10 cellular contexts compared by ENCODE assay signal in genomic region chr3:129482721-129483120, GRCh38. TPM values are rescaled to one million over a fixed set of nuclear protein-coding genes. Genes with fewer than 3 reads are reported as not detected.
DNase-seq lines count a peak whose midpoint lies in the region; ATAC-seq and TF ChIP-seq lines count a peak whose summit lies in the region.
"Had no signal": no experiment of that assay in that cellular context is flagged by ENCODE, and none has a peak within 500 bp of the region (broad histone marks: within the 10 kb centered on the region; RNA-seq: fewer than 3 reads in every experiment).

No MANE protein-coding gene starts in this region.

- 83 to 94% methylated on average over 1 of the region's 1 CpG for WGBS in upper lobe of left lung, 2 donors

- no peak overlapping the region for H3K4me3 ChIP-seq in GM12865 (ENCODE audit: low read depth, low read length)
- H3K4me3 ChIP-seq in upper lobe of left lung, result no peak overlapping the region

- peaks cover 8% of the 10 kb centered on the region for H3K27me3 Mint-ChIP-seq in glutamatergic neuron (ENCODE audit: unreplicated experiment)
- H3K27me3 Mint-ChIP-seq: activated naive CD4-positive, alpha-beta T cell treated with anti-CD3 and anti-CD28 coated beads, Interleukin-2, amount 50 U/mL, for 24 hours had no signal

- no peak overlapping the region for H3K27ac ChIP-seq in 22Rv1
- no peak overlapping the region for H3K27ac ChIP-seq in upper lobe of left lung

- peak; percentile 10; the same call in 1 of the 2 replicates for TF ChIP-seq CTCF in 22Rv1 (IDR thresholded peaks at IDR 0.05)
- TF ChIP-seq CTCF in GM12865 (IDR thresholded peaks at IDR 0.05; ENCODE audit: insufficient read depth, low read depth, low read length, missing control alignments), result peak; percentile 28
- peak; percentile 24 for TF ChIP-seq CTCF in glutamatergic neuron (IDR thresholded peaks at IDR 0.05; ENCODE audit: partially characterized antibody, unreplicated experiment)
- no peak for TF ChIP-seq CTCF in upper lobe of left lung (IDR thresholded peaks at IDR 0.05)

- peaks cover 30% of the 10 kb centered on the region for H3K4me1 Mint-ChIP-seq in glutamatergic neuron (ENCODE audit: low read depth, unreplicated experiment)

- H3K9me3 Mint-ChIP-seq in glutamatergic neuron (ENCODE audit: unreplicated experiment), result peaks cover 2% of the 10 kb centered on the region
- H3K9me3 Mint-ChIP-seq: activated naive CD4-positive, alpha-beta T cell treated with anti-CD3 and anti-CD28 coated beads, Interleukin-2, amount 50 U/mL, for 24 hours had no signal

- no peak for TF ChIP-seq EP300 in upper lobe of left lung (IDR thresholded peaks at IDR 0.05)

- peaks cover 19 to 33% (median 30%) of the 10 kb centered on the region in 4 donors for H3K4me1 ChIP-seq in upper lobe of left lung

- H3K9me3 ChIP-seq in upper lobe of left lung, result no peaks in the 10 kb centered on the region

- no peak for TF ChIP-seq POLR2A in upper lobe of left lung (IDR thresholded peaks at IDR 0.05)

- no peak overlapping the region for H3K27ac Mint-ChIP-seq in glutamatergic neuron (ENCODE audit: unreplicated experiment)

- peaks cover 0 to 67% (median 28%) of the 10 kb centered on the region in 4 donors for H3K36me3 ChIP-seq in upper lobe of left lung

- no peak overlapping the region for H3K4me3 Mint-ChIP-seq in glutamatergic neuron (ENCODE audit: unreplicated experiment)

- in situ Hi-C loops in SK-MEL-5 (cut with HindIII; ENCODE audit: low pct_unique_long_range_greater_than_20kb, low sequenced_read_pairs), result no loop called here

- ATAC-seq in GM19397 (IDR thresholded peaks at IDR 0.05; ENCODE audit: unreplicated experiment), result no peak
- no peak for ATAC-seq in upper lobe of left lung (ENCODE audit: low FRiP score in 2 of 2)

- no peaks in the 10 kb centered on the region for H3K36me3 Mint-ChIP-seq in glutamatergic neuron (ENCODE audit: unreplicated experiment)

- DNase-seq in GM12865 (ENCODE audit: low read depth) (no peak), SK-MEL-5 (ENCODE audit: low read depth, low spot score) (peak; percentile 47), glutamatergic neuron (no peak), NCI-H748 treated with DMSO at 0.1 percent for 48 hours (lab: John Stamatoyannopoulos, UW) (no peak), upper lobe of left lung (no peak)
- no peak for DNase-seq in stimulated activated CD4-positive, alpha-beta T cell treated with anti-CD3 and anti-CD28 coated beads, Interleukin-15, amount 100 ng/mL, for 24 hours
- DNase-seq: left cardiac atrium had no signal

- H3K27me3 ChIP-seq in upper lobe of left lung, result no peaks in the 10 kb centered on the region

RNA-seq across cellular contexts. Expression of gene IFT122, which starts 42.7 kb away (rescaled TPM):
- 6.4 and 8.6 TPM in 2 replicates for total RNA-seq in SK-MEL-5 (2014; rRNA removed; shearing (Covaris generic))
- polyA plus RNA-seq in SK-MEL-5 (2015; cell fraction: cytosol; rRNA removed), result 8.3 and 9.0 TPM in 2 replicates
- 29.2 and 83.3 TPM in 2 replicates for polyA plus RNA-seq in SK-MEL-5 (2015; cell fraction: nucleus; rRNA removed)
- total RNA-seq in glutamatergic neuron (ENCODE audit: unreplicated experiment) (20.6 TPM), upper lobe of left lung (100 to 1,000 TPM in 1 of 6 donors, 10 to 100 TPM in 5; 23.7 to 126 (median 29.1) TPM)

RNA-seq across cellular contexts. Expression of gene MBD4, which starts 43.0 kb away (rescaled TPM):
- total RNA-seq in SK-MEL-5 (2014; rRNA removed; shearing (Covaris generic)), result 16.2 and 18.5 TPM in 2 replicates
- 14.7 and 15.1 TPM in 2 replicates for polyA plus RNA-seq in SK-MEL-5 (2015; cell fraction: cytosol; rRNA removed)
- 82.6 and 113 TPM in 2 replicates for polyA plus RNA-seq in SK-MEL-5 (2015; cell fraction: nucleus; rRNA removed)
- total RNA-seq in glutamatergic neuron (ENCODE audit: unreplicated experiment) (21.3 TPM), upper lobe of left lung (10 to 100 TPM; 22.3 to 43.2 (median 34.6) TPM)

RNA-seq across cellular contexts. Expression of gene RHO, which starts 45.7 kb away (rescaled TPM):
- total RNA-seq in SK-MEL-5 (2014; rRNA removed; shearing (Covaris generic)), result not detected in 2 replicates
- not detected in 2 replicates for polyA plus RNA-seq in SK-MEL-5 (2015; cell fraction: cytosol; rRNA removed)
- polyA plus RNA-seq in SK-MEL-5 (2015; cell fraction: nucleus; rRNA removed), result not detected in 2 replicates
- total RNA-seq in glutamatergic neuron (ENCODE audit: unreplicated experiment), result not detected
- total RNA-seq in upper lobe of left lung, result not detected
- total RNA-seq: left cardiac atrium had no signal

RNA-seq across cellular contexts. Expression of gene EFCAB12, which starts 54.3 kb away (rescaled TPM):
- total RNA-seq in SK-MEL-5 (2014; rRNA removed; shearing (Covaris generic)), result 0.08 TPM in 1 of 2 replicates, not detected in the other
- 0.09 and 0.10 TPM in 2 replicates for polyA plus RNA-seq in SK-MEL-5 (2015; cell fraction: cytosol; rRNA removed)
- polyA plus RNA-seq in SK-MEL-5 (2015; cell fraction: nucleus; rRNA removed), result 1.1 and 3.3 TPM in 2 replicates
- 0.61 TPM for total RNA-seq in glutamatergic neuron (ENCODE audit: unreplicated experiment)
- 10 to 100 TPM in 1 of 6 donors, 1 to 10 TPM in 4, under 1 TPM in 1; 0.72 to 10.5 (median 5.1) TPM for total RNA-seq in upper lobe of left lung

Comparison
In these comparisons a context has a peak if more than half of its experiments do, and no peak if none do; other contexts are left out.
1. CTCF ChIP-seq: peak in 22Rv1 (single experiment), GM12865 (single experiment) and glutamatergic neuron (single experiment); none in upper lobe of left lung (0 of 6).